In genomic region chr14:76264384-76264783, GRCh38 we compare ENCODE assay signal across 37 cellular contexts.
"Had no signal": no experiment of that assay in that cellular context is flagged by ENCODE, and none has a peak within 500 bp of the region (broad histone marks: within the 10 kb centered on the region; RNA-seq: fewer than 3 reads in every experiment).

No MANE protein-coding gene starts in this region.

- H3K9me3 ChIP-seq: adrenal gland, body of pancreas, breast epithelium had no signal

- ATAC-seq: activated CD8-positive, alpha-beta T cell treated with anti-CD3 and anti-CD28 coated beads for 36 hours; activated naive CD4-positive, alpha-beta T cell treated with anti-CD3 and anti-CD28 coated beads, Interleukin-2, amount 50 U/mL, for 72 hours; activated T-cell treated with anti-CD3 and anti-CD28 coated beads, Interleukin-2, amount 50 U/mL, for 4 hours; activated T-cell treated with anti-CD3 and anti-CD28 coated beads, Interleukin-2, amount 50 U/mL, for 72 hours; activated T-helper 17 cell treated with anti-CD3 and anti-CD28 coated beads, Interleukin-2, amount 50 U/mL, for 72 hours; body of pancreas had no signal

- H3K36me3 Mint-ChIP-seq: activated CD4-positive, alpha-beta memory T cell treated with anti-CD3 and anti-CD28 coated beads for 36 hours; activated naive CD8-positive, alpha-beta T cell treated with anti-CD3 and anti-CD28 coated beads for 36 hours had no signal

- H3K27me3 ChIP-seq: adrenal gland, body of pancreas, brain microvascular endothelial cell, breast epithelium had no signal

- H3K9me3 Mint-ChIP-seq: activated B cell treated with CpG ODN at 0.5 μM for 24 hours; activated CD4-positive, alpha-beta memory T cell treated with anti-CD3 and anti-CD28 coated beads for 36 hours; activated CD8-positive, alpha-beta T cell treated with anti-CD3 and anti-CD28 coated beads for 36 hours; activated naive CD4-positive, alpha-beta T cell treated with anti-CD3 and anti-CD28 coated beads for 36 hours; activated naive CD8-positive, alpha-beta T cell treated with anti-CD3 and anti-CD28 coated beads for 36 hours; activated T-cell treated with anti-CD3 and anti-CD28 coated beads, Interleukin-2, amount 50 U/mL, for 4 hours; activated T-helper 1 cell treated with anti-CD3 and anti-CD28 coated beads, Interleukin-12 subunit alpha, Interleukin-12 subunit beta, Interleukin-2, Interleukin-4 antibody, amounts not matched to agents 30 ng/mL and 10 ng/mL and 1 ng/mL, durations not matched to agents 14 hours and 24 hours and 36 hours; activated T-helper 17 cell treated with anti-CD3 and anti-CD28 coated beads, Interleukin-2, amount 50 U/mL, for 72 hours; T-helper 1 cell treated with Interleukin-12 subunit alpha and Interleukin-12 subunit beta and Interleukin-4 antibody, amounts not matched to agents 30 μg/mL and 1 μg/mL, for 36 hours; T-helper 2 cell treated with Interferon-gamma antibody and Interleukin-4, amounts not matched to agents 5 μg/mL and 100 μg/mL, for 36 hours had no signal

- H3K4me1 Mint-ChIP-seq: activated CD4-positive, alpha-beta T cell treated with anti-CD3 and anti-CD28 coated beads, Interleukin-2, amount 10 ng/mL, durations not matched to agents 24 days and 14 days; activated T-helper 17 cell treated with anti-CD3 and anti-CD28 coated beads, Interleukin-2, amount 50 U/mL, for 72 hours had no signal

- H3K4me1 ChIP-seq: adrenal gland, breast epithelium had no signal

- FAIRE-seq: astrocyte, TTC549 had no signal

- H3K4me3 ChIP-seq: adrenal gland, body of pancreas, breast epithelium had no signal

- H3K36me3 ChIP-seq: adrenal gland, brain microvascular endothelial cell, breast epithelium had no signal

- H3K4me3 Mint-ChIP-seq: activated B cell treated with CpG ODN at 0.5 μM for 24 hours; activated CD4-positive, alpha-beta memory T cell treated with anti-CD3 and anti-CD28 coated beads for 36 hours; activated CD4-positive, alpha-beta T cell treated with anti-CD3 and anti-CD28 coated beads, Interleukin-2, amount 10 ng/mL, durations not matched to agents 24 days and 14 days; activated CD8-positive, alpha-beta T cell treated with anti-CD3 and anti-CD28 coated beads for 36 hours; activated naive CD4-positive, alpha-beta T cell treated with anti-CD3 and anti-CD28 coated beads for 36 hours; activated naive CD8-positive, alpha-beta T cell treated with anti-CD3 and anti-CD28 coated beads for 36 hours; activated T-cell treated with anti-CD3 and anti-CD28 coated beads, Interleukin-2, amount 50 U/mL, for 4 hours; activated T-cell treated with anti-CD3 and anti-CD28 coated beads, Interleukin-2, amount 50 U/mL, for 72 hours; activated T-helper 1 cell treated with anti-CD3 and anti-CD28 coated beads, Interleukin-12 subunit alpha, Interleukin-12 subunit beta, Interleukin-2, Interleukin-4 antibody, amounts not matched to agents 30 ng/mL and 10 ng/mL and 1 ng/mL, durations not matched to agents 14 hours and 24 hours and 36 hours; activated T-helper 17 cell treated with anti-CD3 and anti-CD28 coated beads, Interleukin-2, amount 50 U/mL, for 72 hours; T-helper 1 cell treated with Interleukin-12 subunit alpha and Interleukin-12 subunit beta and Interleukin-4 antibody, amounts not matched to agents 30 μg/mL and 1 μg/mL, for 36 hours; T-helper 2 cell treated with Interferon-gamma antibody and Interleukin-4, amounts not matched to agents 5 μg/mL and 100 μg/mL, for 36 hours had no signal

- H3K27ac Mint-ChIP-seq: activated B cell treated with CpG ODN at 0.5 μM for 24 hours; activated CD4-positive, alpha-beta memory T cell treated with anti-CD3 and anti-CD28 coated beads for 36 hours; activated CD4-positive, alpha-beta T cell treated with anti-CD3 and anti-CD28 coated beads, Interleukin-2, amount 10 ng/mL, durations not matched to agents 24 days and 14 days; activated CD8-positive, alpha-beta T cell treated with anti-CD3 and anti-CD28 coated beads for 36 hours; activated naive CD4-positive, alpha-beta T cell treated with anti-CD3 and anti-CD28 coated beads for 36 hours; activated naive CD4-positive, alpha-beta T cell treated with anti-CD3 and anti-CD28 coated beads, Interleukin-2, amount 50 U/mL, for 72 hours; activated naive CD8-positive, alpha-beta T cell treated with anti-CD3 and anti-CD28 coated beads for 36 hours; activated T-cell treated with anti-CD3 and anti-CD28 coated beads, Interleukin-2, amount 50 U/mL, for 72 hours; activated T-helper 1 cell treated with anti-CD3 and anti-CD28 coated beads, Interleukin-12 subunit alpha, Interleukin-12 subunit beta, Interleukin-2, Interleukin-4 antibody, amounts not matched to agents 30 ng/mL and 10 ng/mL and 1 ng/mL, durations not matched to agents 14 hours and 24 hours and 36 hours; activated T-helper 17 cell treated with anti-CD3 and anti-CD28 coated beads, Interleukin-2, amount 50 U/mL, for 72 hours; T-helper 1 cell treated with Interleukin-12 subunit alpha and Interleukin-12 subunit beta and Interleukin-4 antibody, amounts not matched to agents 30 μg/mL and 1 μg/mL, for 36 hours; T-helper 2 cell treated with Interferon-gamma antibody and Interleukin-4, amounts not matched to agents 5 μg/mL and 100 μg/mL, for 36 hours had no signal

- H3K27ac ChIP-seq: adrenal gland, body of pancreas, brain microvascular endothelial cell, breast epithelium, VCaP had no signal

- DNase-seq: activated B cell treated with CpG ODN at 0.5 μM for 24 hours; activated CD4-positive, alpha-beta memory T cell treated with anti-CD3 and anti-CD28 coated beads for 36 hours; activated CD4-positive, alpha-beta T cell treated with anti-CD3 and anti-CD28 coated beads for 4 hours; activated CD4-positive, alpha-beta T cell treated with anti-CD3 and anti-CD28 coated beads, Interleukin-2, amount 10 ng/mL, durations not matched to agents 24 days and 14 days; activated CD4-positive, alpha-beta T cell treated with anti-CD3 and anti-CD28 coated beads, Interleukin-2, amount 50 U/mL, for 1 hour; activated CD4-positive, alpha-beta T cell treated with anti-CD3 and anti-CD28 coated beads, Interleukin-2, amount 50 U/mL, for 4 hours; activated CD4-positive, CD25-positive, alpha-beta regulatory T cell treated with anti-CD3 and anti-CD28 coated beads, Interleukin-2, amount 50 U/mL, for 72 hours; activated CD8-positive, alpha-beta memory T cell treated with anti-CD3 and anti-CD28 coated beads, Interleukin-2, amount 50 U/mL, for 4 hours; activated CD8-positive, alpha-beta T cell treated with anti-CD3 and anti-CD28 coated beads for 36 hours; activated effector memory CD4-positive, alpha-beta T cell treated with anti-CD3 and anti-CD28 coated beads, Interleukin-2, amount 50 U/mL, for 16 hours; activated gamma-delta T cell treated with Interleukin-2 at 50 U/mL for 16 hours; activated naive CD4-positive, alpha-beta T cell; activated naive CD4-positive, alpha-beta T cell treated with anti-CD3 and anti-CD28 coated beads for 36 hours; activated naive CD4-positive, alpha-beta T cell treated with anti-CD3 and anti-CD28 coated beads, Interleukin-2, amount 50 U/mL, for 16 hours; activated naive CD8-positive, alpha-beta T cell treated with anti-CD3 and anti-CD28 coated beads for 36 hours; activated T-cell treated with anti-CD3 and anti-CD28 coated beads for 4 hours; activated T-cell treated with anti-CD3 and anti-CD28 coated beads, Interleukin-2, amount 50 U/mL, for 1 hour; activated T-cell treated with anti-CD3 and anti-CD28 coated beads, Interleukin-2, amount 50 U/mL, for 4 hours; activated T-cell treated with anti-CD3 and anti-CD28 coated beads, Interleukin-2, amount 50 U/mL, for 72 hours; adrenal gland; amniotic stem cell; aorta; body of pancreas; brain microvascular endothelial cell; central memory CD4-positive, alpha-beta T cell; T-helper 1 cell; T-helper 2 cell; T-helper 9 cell had no signal
